Comparison of ENCODE assay signal across 23 cellular contexts in genomic region chr14:52776816-52777215, GRCh38. TPM values are rescaled to one million over a fixed set of nuclear protein-coding genes. Genes with fewer than 3 reads are reported as not detected.
A peak's percentile ranks its signal among the peaks of the same experiment; 100 is the strongest.
DNase-seq lines count a peak whose midpoint lies in the region; ATAC-seq, FAIRE-seq and TF ChIP-seq lines count a peak whose summit lies in the region.
"Had no signal": no experiment of that assay in that cellular context is flagged by ENCODE, and none has a peak within 500 bp of the region (broad histone marks: within the 10 kb centered on the region; RNA-seq: fewer than 3 reads in every experiment).

No MANE protein-coding gene starts in this region.

- POLR2A ChIA-PET in K562 (lab: Yijun Ruan, JAX), result interaction anchor here (1.0 kb wide), 1 partner anchor 11 kb away, joined by 3 read pairs; no protein-coding TSS in a partner anchor
- POLR2A ChIA-PET in naive thymus-derived CD8-positive, alpha-beta T cell (lab: Charles Lee), result interaction anchor here (0.6 to 1.0 kb wide), 2 partner anchors 66 to 463 kb away, joined by 3 read pairs; partner anchors contain the start of gene PTGER2

- peak overlapping the region; percentile 8 for H3K27ac Mint-ChIP-seq in activated naive CD4-positive, alpha-beta T cell treated with anti-CD3 and anti-CD28 coated beads, Interleukin-2, amount 50 U/mL, for 24 hours
- no peak overlapping the region for H3K27ac Mint-ChIP-seq in activated naive CD4-positive, alpha-beta T cell treated with anti-CD3 and anti-CD28 coated beads, Interleukin-2, amount 50 U/mL, for 72 hours
- H3K27ac Mint-ChIP-seq in GM23338, result peak overlapping the region; percentile 51; the same call in 1 of the 2 replicates
- peak overlapping the region in 2 of 10 donors; percentile 35 to 38 for H3K27ac Mint-ChIP-seq in naive thymus-derived CD8-positive, alpha-beta T cell
- H3K27ac Mint-ChIP-seq in stimulated activated naive B cell treated with anti-CD40 and anti-IgM and Interleukin-4, amounts not matched to agents 10 μg/mL and 1 μg/mL and 100 μg/mL, for 72 hours, result no peak overlapping the region

- no peaks in the 10 kb centered on the region for H3K9me2 ChIP-seq in GM23338 (ENCODE audit: insufficient read depth)

- H3K27ac ChIP-seq in GM23338 (ENCODE audit: low read depth), result 0 out of 2 replicates have a peak overlapping the region, but pooled peaks have one; percentile 42
- H3K27ac ChIP-seq in K562 (ENCODE audit: extremely low read depth, low read depth, low read length), result no peak overlapping the region
- H3K27ac ChIP-seq: A549, BLaER1, KMS-11 had no signal

- H3K9ac ChIP-seq in K562 (ENCODE audit: insufficient read depth in 1 of 2, low read depth in 2 of 2, low read length in 2 of 2), result no peak overlapping the region
- H3K9ac ChIP-seq: BLaER1, KMS-11 had no signal

- DNase-seq in activated naive CD4-positive, alpha-beta T cell treated with anti-CD3 and anti-CD28 coated beads, Interleukin-2, amount 50 U/mL, for 72 hours (ENCODE audit: low spot score in 2 of 2), result no peak
- peak; percentile 13 for DNase-seq in GM23338 (ENCODE audit: low spot score)
- DNase-seq in K562 (ENCODE audit: extremely low read depth in 1 of 4, low spot score in 3 of 4), result no peak
- peak in 2 of 10 donors; percentile 28 to 34 for DNase-seq in naive thymus-derived CD8-positive, alpha-beta T cell
- DNase-seq in stimulated activated naive B cell treated with anti-CD40 and anti-IgM and Interleukin-4, amounts not matched to agents 10 μg/mL and 1 μg/mL and 100 μg/mL, for 72 hours, result no peak
- DNase-seq: CD8-positive, alpha-beta memory T cell; NCI-H1417 treated with DMSO at 0.1 percent for 48 hours; NCI-H1930; NCI-H2171 treated with DMSO at 0.1 percent for 48 hours; NCI-H446; NCI-H526 treated with DMSO at 0.1 percent for 48 hours; NK-92 treated with Interleukin-12 subunit alpha and Interleukin-12 subunit beta, amount 100 ng/mL, for 24 hours; Right ventricle myocardium superior; T-helper 1 cell had no signal

- no peaks in the 10 kb centered on the region for H3K27me3 ChIP-seq in GM23338 (ENCODE audit: insufficient read depth)
- no peaks in the 10 kb centered on the region for H3K27me3 ChIP-seq in K562 (ENCODE audit: control insufficient read depth in 2 of 2, insufficient read depth in 2 of 2, low read length in 2 of 2)
- H3K27me3 ChIP-seq: BLaER1 had no signal

- no peak for FAIRE-seq in K562 (lab: Jason Lieb, UNC)
- FAIRE-seq: A549, D721Med, GM19239, H1 had no signal

- no peaks in the 10 kb centered on the region for H3K9me3 ChIP-seq in K562 (replicated peaks; ENCODE audit: control insufficient read depth, insufficient read depth, low read depth, low read length)
- H3K9me3 ChIP-seq: A549, BLaER1 had no signal

- H3K4me3 ChIP-seq in GM23338, result no peak overlapping the region
- no peak overlapping the region for H3K4me3 ChIP-seq in K562
- H3K4me3 ChIP-seq: A549, BLaER1 had no signal

- TF ChIP-seq EP300 in K562 (IDR thresholded peaks at IDR 0.05; ENCODE audit: low read length), result no peak

- H3K9me1 ChIP-seq in K562 (ENCODE audit: control insufficient read depth, insufficient read depth, low read length), result no peaks in the 10 kb centered on the region

- TF ChIP-seq CTCF in GM23338 (conservative IDR thresholded peaks at IDR 0.05; ENCODE audit: low read depth in 2 of 2) (peak; percentile 18 to 29; a peak in 2 of 4 replicates), K562 (IDR thresholded peaks at IDR 0.05 in 2 of 3, conservative IDR thresholded peaks at IDR 0.05 in 1 of 3; ENCODE audit: insufficient read depth in 2 of 3, low read depth in 1 of 3, low read length in 3 of 3) (no peak; a peak in 1 of 6 replicates)

- H3K9me3 Mint-ChIP-seq in activated naive CD4-positive, alpha-beta T cell treated with anti-CD3 and anti-CD28 coated beads, Interleukin-2, amount 50 U/mL, for 24 hours, result no peaks in the 10 kb centered on the region
- no peaks in the 10 kb centered on the region for H3K9me3 Mint-ChIP-seq in activated naive CD4-positive, alpha-beta T cell treated with anti-CD3 and anti-CD28 coated beads, Interleukin-2, amount 50 U/mL, for 72 hours
- H3K9me3 Mint-ChIP-seq in GM23338, result no peaks in the 10 kb centered on the region
- no peaks in the 10 kb centered on the region for H3K9me3 Mint-ChIP-seq in naive thymus-derived CD8-positive, alpha-beta T cell
- no peaks in the 10 kb centered on the region for H3K9me3 Mint-ChIP-seq in stimulated activated naive B cell treated with anti-CD40 and anti-IgM and Interleukin-4, amounts not matched to agents 10 μg/mL and 1 μg/mL and 100 μg/mL, for 72 hours
- H3K9me3 Mint-ChIP-seq: CD8-positive, alpha-beta memory T cell had no signal

- no TSS peak for BruUV-seq in K562 (replicated peaks; lab: Mats Ljungman, UMichigan)

- peaks cover 2% of the 10 kb centered on the region for H3K36me3 Mint-ChIP-seq in activated naive CD4-positive, alpha-beta T cell treated with anti-CD3 and anti-CD28 coated beads, Interleukin-2, amount 50 U/mL, for 24 hours
- H3K36me3 Mint-ChIP-seq in activated naive CD4-positive, alpha-beta T cell treated with anti-CD3 and anti-CD28 coated beads, Interleukin-2, amount 50 U/mL, for 72 hours, result no peaks in the 10 kb centered on the region
- peaks cover 33% of the 10 kb centered on the region; the same call in 2 of the 3 replicates for H3K36me3 Mint-ChIP-seq in GM23338 (ENCODE audit: low read depth)
- peaks cover 0 to 64% (median 2%) of the 10 kb centered on the region in 3 donors for H3K36me3 Mint-ChIP-seq in naive thymus-derived CD8-positive, alpha-beta T cell
- peaks cover 17 to 20% of the 10 kb centered on the region in 2 donors for H3K36me3 Mint-ChIP-seq in stimulated activated naive B cell treated with anti-CD40 and anti-IgM and Interleukin-4, amounts not matched to agents 10 μg/mL and 1 μg/mL and 100 μg/mL, for 72 hours

- H4K20me1 ChIP-seq in GM23338 (replicated peaks; ENCODE audit: insufficient read depth) (no peaks in the 10 kb centered on the region), K562 (replicated peaks; ENCODE audit: control insufficient read depth, insufficient read depth, low read length) (no peaks in the 10 kb centered on the region)
- H4K20me1 ChIP-seq: BLaER1 had no signal

- intact Hi-C loops in K562 (cut with micrococcal nuclease), result no loop called here

- no peak overlapping the region for H3K4me3 Mint-ChIP-seq in activated naive CD4-positive, alpha-beta T cell treated with anti-CD3 and anti-CD28 coated beads, Interleukin-2, amount 50 U/mL, for 24 hours
- H3K4me3 Mint-ChIP-seq in GM23338, result no peak overlapping the region
- H3K4me3 Mint-ChIP-seq in naive thymus-derived CD8-positive, alpha-beta T cell, result no peak overlapping the region
- H3K4me3 Mint-ChIP-seq in stimulated activated naive B cell treated with anti-CD40 and anti-IgM and Interleukin-4, amounts not matched to agents 10 μg/mL and 1 μg/mL and 100 μg/mL, for 72 hours, result no peak overlapping the region
- H3K4me3 Mint-ChIP-seq: CD8-positive, alpha-beta memory T cell had no signal

- no peaks in the 10 kb centered on the region for H3K27me3 Mint-ChIP-seq in activated naive CD4-positive, alpha-beta T cell treated with anti-CD3 and anti-CD28 coated beads, Interleukin-2, amount 50 U/mL, for 24 hours
- no peaks in the 10 kb centered on the region for H3K27me3 Mint-ChIP-seq in GM23338 (ENCODE audit: insufficient read depth, low read depth, poor library complexity)
- no peaks in the 10 kb centered on the region for H3K27me3 Mint-ChIP-seq in naive thymus-derived CD8-positive, alpha-beta T cell
- H3K27me3 Mint-ChIP-seq in stimulated activated naive B cell treated with anti-CD40 and anti-IgM and Interleukin-4, amounts not matched to agents 10 μg/mL and 1 μg/mL and 100 μg/mL, for 72 hours, result no peaks in the 10 kb centered on the region
- H3K27me3 Mint-ChIP-seq: CD8-positive, alpha-beta memory T cell had no signal

- in situ Hi-C loops in K562 (cut with MboI), result no loop called here

- H3K36me3 ChIP-seq in GM23338 (ENCODE audit: insufficient read depth) (no peaks in the 10 kb centered on the region; the same call in 1 of the 2 replicates), K562 (ENCODE audit: control insufficient read depth, insufficient read depth, low read length) (peaks cover 58% of the 10 kb centered on the region; the same call in 2 of the 3 replicates)

- no peak for TF ChIP-seq POLR2A in K562 (conservative IDR thresholded peaks at IDR 0.05)

- H3K79me2 ChIP-seq in GM23338 (replicated peaks; ENCODE audit: insufficient read depth) (no peaks in the 10 kb centered on the region), K562 (ENCODE audit: control insufficient read depth, insufficient read depth, low read length) (no peaks in the 10 kb centered on the region)

- CTCF ChIA-PET in K562 (lab: Yijun Ruan, JAX; ENCODE audit: low intra/inter-chr PET ratio), result no interaction called here

- H3F3A ChIP-seq in GM23338 (replicated peaks; ENCODE audit: low read depth), result no peaks in the 10 kb centered on the region

- TF ChIP-seq RAD21 in K562 (CRISPR knock-in tag; conservative IDR thresholded peaks at IDR 0.05 in 1 of 2, IDR thresholded peaks at IDR 0.05 in 1 of 2), result no peak

- H3K4me1 ChIP-seq in GM23338 (ENCODE audit: insufficient read depth) (no peaks in the 10 kb centered on the region), K562 (replicated peaks in 1 of 2; ENCODE audit: control insufficient read depth in 2 of 2, insufficient read depth in 2 of 2, low read length in 2 of 2) (no peaks in the 10 kb centered on the region)
- H3K4me1 ChIP-seq: BLaER1 had no signal

- 88% methylated on average over 7 of the region's 7 CpGs for WGBS in K562 (ENCODE audit: insufficient coverage, low coverage, missing lambda C conversion rate)

- H3K4me1 Mint-ChIP-seq in activated naive CD4-positive, alpha-beta T cell treated with anti-CD3 and anti-CD28 coated beads, Interleukin-2, amount 50 U/mL, for 24 hours, result peaks cover 5% of the 10 kb centered on the region
- H3K4me1 Mint-ChIP-seq in GM23338, result no peaks in the 10 kb centered on the region
- H3K4me1 Mint-ChIP-seq in naive thymus-derived CD8-positive, alpha-beta T cell, result peaks cover 0 to 1% (median 0%) of the 10 kb centered on the region in 4 donors
- H3K4me1 Mint-ChIP-seq in stimulated activated naive B cell treated with anti-CD40 and anti-IgM and Interleukin-4, amounts not matched to agents 10 μg/mL and 1 μg/mL and 100 μg/mL, for 72 hours, result no peaks in the 10 kb centered on the region

- ATAC-seq in activated naive CD4-positive, alpha-beta T cell treated with anti-CD3 and anti-CD28 coated beads, Interleukin-2, amount 50 U/mL, for 72 hours, result no peak
- no peak for ATAC-seq in GM23338
- 0 out of 3 replicates have a peak, but pooled peaks have one; percentile 29 for ATAC-seq in K562
- peak; percentile 47 to 48 for ATAC-seq in naive thymus-derived CD8-positive, alpha-beta T cell
- ATAC-seq in stimulated activated naive B cell treated with anti-CD40 and anti-IgM and Interleukin-4, amounts not matched to agents 10 μg/mL and 1 μg/mL and 100 μg/mL, for 72 hours (replicated peaks), result no peak
- no peak for ATAC-seq in HG03025 (IDR thresholded peaks at IDR 0.05; ENCODE audit: low FRiP score, unreplicated experiment)
- no peak for ATAC-seq in esophagus mucosa
- ATAC-seq: A549 had no signal

- H3K4me2 ChIP-seq in GM23338 (no peak overlapping the region), K562 (ENCODE audit: insufficient read depth, low read length) (no peak overlapping the region)
- H3K4me2 ChIP-seq: A549, BLaER1, KMS-11 had no signal

- H2AFZ ChIP-seq in GM23338 (no peak overlapping the region), K562 (ENCODE audit: low read depth, low read length) (no peak overlapping the region)

RNA-seq across cellular contexts. Expression of gene GNPNAT1, which starts 14.6 kb away (rescaled TPM):
- total RNA-seq in activated naive CD4-positive, alpha-beta T cell treated with anti-CD3 and anti-CD28 coated beads, Interleukin-2, amount 50 U/mL, for 72 hours, result 10 to 100 TPM; 20.9 to 26.3 TPM
- total RNA-seq in GM23338 (2014; rRNA removed; shearing (Covaris generic)), result 67.9 and 68.7 TPM in 2 replicates
- polyA plus RNA-seq in GM23338 (2016; fragmentation: Nextera tagmentation; extraction: Ambion mirVana) (42.1 and 44.4 TPM in 2 replicates), K562 (2011; rRNA removed) (19.2 and 27.7 TPM in 2 replicates), K562 (2014; fragmentation: Illumina TruSeq; extraction: Trizol) (22.5 and 25.9 TPM in 2 replicates), K562 (2014; fragmentation: Nextera tagmentation; extraction: Ambion mirVana) (10 to 100 TPM; 15.8 to 26.0 TPM), K562 (2014; rRNA removed) (19.2 and 20.1 TPM in 2 replicates)
- total RNA-seq in K562 (2011; cell fraction: chromatin; rRNA removed; ENCODE audit: low replicate concordance), result 2.9 and 9.3 TPM in 2 replicates
- total RNA-seq in K562 (2011; cell fraction: nucleolus; rRNA removed), result 4.5 and 6.8 TPM in 2 replicates
- total RNA-seq in K562 (2011; cell fraction: nucleoplasm; rRNA removed), result 5.5 and 18.5 TPM in 2 replicates
- total RNA-seq in K562 (2014; rRNA removed) (16.0 and 20.2 TPM in 2 replicates), K562 (2014; rRNA removed; fragmentation: Illumina TruSeq; extraction: Trizol) (25.3 and 27.3 TPM in 2 replicates), K562 (2015; rRNA removed; fragmentation: Illumina TruSeq; extraction: Trizol) (21.1 and 22.5 TPM in 2 replicates), K562 (2021) (25.4 and 25.6 TPM in 2 replicates), esophagus mucosa (18.2 TPM)
- polyA plus RNA-seq in K562 (2011; cell fraction: cytosol; rRNA removed), result 12.6 and 18.7 TPM in 2 replicates
- 8.3 TPM in 2 replicates for polyA plus RNA-seq in K562 (2011; cell fraction: nucleus; rRNA removed)
- 18.1 and 18.2 TPM in 2 replicates for polyA plus RNA-seq in K562 (2012)
- polyA minus RNA-seq in K562 (2011; rRNA and poly(A)+ RNA removed), result 18.8 and 21.1 TPM in 2 replicates
- 11.2 and 15.1 TPM in 2 replicates for polyA minus RNA-seq in K562 (2011; cell fraction: cytosol; rRNA and poly(A)+ RNA removed)
- 5.7 and 15.3 TPM in 2 replicates for polyA minus RNA-seq in K562 (2011; cell fraction: nucleus; rRNA and poly(A)+ RNA removed)
- total RNA-seq in naive thymus-derived CD8-positive, alpha-beta T cell, result 10 to 100 TPM in 1 of 2 experiments, 1 to 10 TPM in 1; 8.3 to 12.6 TPM
- 10 to 100 TPM; 10.9 to 12.9 (median 11.2) TPM for polyA plus RNA-seq in naive thymus-derived CD8-positive, alpha-beta T cell

RNA-seq across cellular contexts. Expression of gene STYX, which starts 46.9 kb away (rescaled TPM):
- total RNA-seq in activated naive CD4-positive, alpha-beta T cell treated with anti-CD3 and anti-CD28 coated beads, Interleukin-2, amount 50 U/mL, for 72 hours, result 10 to 100 TPM; 12.8 to 20.9 TPM
- total RNA-seq in GM23338 (2014; rRNA removed; shearing (Covaris generic)), result 40.2 and 43.1 TPM in 2 replicates
- polyA plus RNA-seq in GM23338 (2016; fragmentation: Nextera tagmentation; extraction: Ambion mirVana) (21.8 and 23.3 TPM in 2 replicates), K562 (2011; rRNA removed) (8.6 and 11.1 TPM in 2 replicates), K562 (2014; fragmentation: Illumina TruSeq; extraction: Trizol) (8.1 and 8.3 TPM in 2 replicates), K562 (2014; fragmentation: Nextera tagmentation; extraction: Ambion mirVana) (10 to 100 TPM in 1 of 2 experiments, 1 to 10 TPM in 1; 5.0 to 11.8 TPM), K562 (2014; rRNA removed) (6.3 and 8.1 TPM in 2 replicates)
- 2.7 and 13.4 TPM in 2 replicates for total RNA-seq in K562 (2011; cell fraction: chromatin; rRNA removed; ENCODE audit: low replicate concordance)
- 2.5 and 3.2 TPM in 2 replicates for total RNA-seq in K562 (2011; cell fraction: nucleolus; rRNA removed)
- total RNA-seq in K562 (2011; cell fraction: nucleoplasm; rRNA removed), result 9.5 and 15.9 TPM in 2 replicates
- total RNA-seq in K562 (2014; rRNA removed) (5.5 and 8.0 TPM in 2 replicates), K562 (2014; rRNA removed; fragmentation: Illumina TruSeq; extraction: Trizol) (15.4 and 17.7 TPM in 2 replicates), K562 (2015; rRNA removed; fragmentation: Illumina TruSeq; extraction: Trizol) (11.0 and 11.6 TPM in 2 replicates), K562 (2021) (10.6 and 11.1 TPM in 2 replicates), esophagus mucosa (13.7 TPM)
- 3.8 and 4.9 TPM in 2 replicates for polyA plus RNA-seq in K562 (2011; cell fraction: cytosol; rRNA removed)
- 3.2 TPM in 2 replicates for polyA plus RNA-seq in K562 (2011; cell fraction: nucleus; rRNA removed)
- polyA plus RNA-seq in K562 (2012), result 4.1 and 6.1 TPM in 2 replicates
- polyA minus RNA-seq in K562 (2011; rRNA and poly(A)+ RNA removed), result 12.2 and 13.4 TPM in 2 replicates
- 6.3 and 8.0 TPM in 2 replicates for polyA minus RNA-seq in K562 (2011; cell fraction: cytosol; rRNA and poly(A)+ RNA removed)
- polyA minus RNA-seq in K562 (2011; cell fraction: nucleus; rRNA and poly(A)+ RNA removed), result 4.7 and 6.4 TPM in 2 replicates
- total RNA-seq in naive thymus-derived CD8-positive, alpha-beta T cell, result 10 to 100 TPM; 43.0 to 48.8 TPM
- polyA plus RNA-seq in naive thymus-derived CD8-positive, alpha-beta T cell, result 10 to 100 TPM; 22.9 to 30.5 (median 25.6) TPM

Comparison
In these comparisons a context has a peak if more than half of its experiments do, and no peak if none do; other contexts are left out.
1. H3K27ac Mint-ChIP-seq: peak in activated naive CD4-positive, alpha-beta T cell treated with anti-CD3 and anti-CD28 coated beads, Interleukin-2, amount 50 U/mL, for 24 hours (single experiment) and GM23338 (single experiment); none in activated naive CD4-positive, alpha-beta T cell treated with anti-CD3 and anti-CD28 coated beads, Interleukin-2, amount 50 U/mL, for 72 hours (0 of 2) and stimulated activated naive B cell treated with anti-CD40 and anti-IgM and Interleukin-4, amounts not matched to agents 10 μg/mL and 1 μg/mL and 100 μg/mL, for 72 hours (single experiment).
2. ATAC-seq: peak in K562 (single experiment) and naive thymus-derived CD8-positive, alpha-beta T cell (2 of 2); none in activated naive CD4-positive, alpha-beta T cell treated with anti-CD3 and anti-CD28 coated beads, Interleukin-2, amount 50 U/mL, for 72 hours (0 of 2), GM23338 (single experiment), stimulated activated naive B cell treated with anti-CD40 and anti-IgM and Interleukin-4, amounts not matched to agents 10 μg/mL and 1 μg/mL and 100 μg/mL, for 72 hours (0 of 2), HG03025 (single experiment) and esophagus mucosa (single experiment).
3. CTCF ChIP-seq: peak in GM23338 (2 of 2); none in K562 (0 of 3).